9 cellular contexts compared by ENCODE assay signal in the genomic region with DNA sequence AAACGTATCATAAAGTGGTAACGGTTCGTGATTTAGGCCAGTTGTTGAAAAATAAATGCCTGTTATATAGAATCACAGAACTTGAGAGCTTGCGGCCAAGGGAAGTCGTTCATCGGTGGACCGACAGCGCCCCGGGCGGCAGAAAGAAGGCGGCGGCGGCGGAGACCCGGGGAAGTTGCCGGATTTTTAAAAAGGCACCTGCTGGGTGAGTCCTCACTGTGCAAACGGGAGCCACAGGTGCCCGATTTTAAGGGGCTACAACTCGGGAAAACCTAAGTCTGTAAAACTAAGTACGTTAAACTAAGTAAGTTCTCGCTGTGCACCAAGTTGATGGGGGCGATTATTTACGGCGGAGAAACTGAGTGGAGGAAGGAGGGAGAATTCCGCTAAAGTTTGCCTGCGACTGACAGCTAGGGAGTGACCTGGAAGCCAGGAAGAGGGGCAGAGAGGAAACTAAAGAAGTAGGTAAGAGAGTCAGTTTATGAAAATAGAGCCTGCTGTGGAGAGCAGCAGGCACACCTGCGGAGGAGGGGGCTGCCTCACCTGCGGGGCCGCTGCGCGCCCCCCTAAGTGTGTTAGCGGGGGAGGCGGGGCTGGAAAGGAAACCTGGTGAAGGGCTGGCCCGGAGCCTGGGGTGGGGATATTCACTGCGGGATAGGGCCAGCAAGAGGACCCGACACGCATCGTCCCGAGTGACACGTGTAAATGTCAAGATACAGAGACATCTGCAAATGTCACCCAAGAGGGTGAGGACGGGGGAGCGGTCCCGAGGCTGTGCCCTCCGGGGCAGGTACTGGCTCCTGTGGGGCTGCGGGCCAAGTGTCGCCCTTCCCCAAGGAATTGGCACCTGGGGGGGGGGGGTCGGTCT. TPM values are rescaled to one million over a fixed set of nuclear protein-coding genes. Genes with fewer than 3 reads are reported as not detected.
A peak's percentile ranks its signal among the peaks of the same experiment; 100 is the strongest.
DNase-seq lines count a peak whose midpoint lies in the region; ATAC-seq, FAIRE-seq and TF ChIP-seq lines count a peak whose summit lies in the region.
"Had no signal": no experiment of that assay in that cellular context is flagged by ENCODE, and none has a peak within 500 bp of the region (broad histone marks: within the 10 kb centered on the region; RNA-seq: fewer than 3 reads in every experiment).

No MANE protein-coding gene starts in this region.

- DNase-seq in NCI-H1092 treated with DMSO at 0.1 percent for 48 hours (lab: John Stamatoyannopoulos, UW) = peak; percentile 34
- DNase-seq in NCI-H1092 (lab: John Stamatoyannopoulos, UW) = no peak
- peak; percentile 20 to 68 (median 64) for DNase-seq in Peyer's patch
- peak; percentile 16 to 39 (median 24) for DNase-seq in K562 (ENCODE audit: extremely low read depth in 1 of 4, low spot score in 3 of 4)
- DNase-seq in sciatic nerve (ENCODE audit: low spot score) = peak; percentile 77

- no peak for FAIRE-seq in K562 (lab: Jason Lieb, UNC)

- ATAC-seq in K562 = peak; percentile 77
- peak; percentile 70 for ATAC-seq in sciatic nerve
- ATAC-seq in HG03196 (IDR thresholded peaks at IDR 0.05; ENCODE audit: unreplicated experiment) = no peak
- no peak for ATAC-seq in HG03460 (IDR thresholded peaks at IDR 0.05; ENCODE audit: unreplicated experiment)

- H3K4me1 ChIP-seq in Peyer's patch (peaks cover 0 to 17% (median 0%) of the 10 kb centered on the region in 4 donors), K562 (replicated peaks in 1 of 2; ENCODE audit: control insufficient read depth in 2 of 2, insufficient read depth in 2 of 2, low read length in 2 of 2) (no peaks in the 10 kb centered on the region)
- H3K4me1 ChIP-seq: BLaER1 had no signal

- no peaks in the 10 kb centered on the region for H3K36me3 ChIP-seq in Peyer's patch
- H3K36me3 ChIP-seq in K562 (ENCODE audit: control insufficient read depth, insufficient read depth, low read length) = no peaks in the 10 kb centered on the region
- H3K36me3 ChIP-seq: BLaER1 had no signal

- peak overlapping the region; percentile 17 to 51 (median 39) for H3K4me3 ChIP-seq in Peyer's patch
- no peak overlapping the region for H3K4me3 ChIP-seq in K562
- H3K4me3 ChIP-seq in iPS-11a (ENCODE audit: low read depth, low read length) = peak overlapping the region; percentile 54
- H3K4me3 ChIP-seq: BLaER1 had no signal

- H3K4me2 ChIP-seq in K562 (ENCODE audit: insufficient read depth, low read length) = no peak overlapping the region
- H3K4me2 ChIP-seq: BLaER1 had no signal

- TF ChIP-seq POLR2A in Peyer's patch (IDR thresholded peaks at IDR 0.05) (no peak), K562 (conservative IDR thresholded peaks at IDR 0.05) (no peak)

- no peaks in the 10 kb centered on the region for H4K20me1 ChIP-seq in K562 (replicated peaks; ENCODE audit: control insufficient read depth, insufficient read depth, low read length)
- H4K20me1 ChIP-seq: BLaER1 had no signal

- in situ Hi-C loops in K562 (cut with MboI) = no loop called here

- CTCF ChIA-PET in K562 (lab: Yijun Ruan, JAX; ENCODE audit: low intra/inter-chr PET ratio) = no interaction called here

- H3K9me1 ChIP-seq in K562 (ENCODE audit: control insufficient read depth, insufficient read depth, low read length) = no peaks in the 10 kb centered on the region

- H3K27ac ChIP-seq in Peyer's patch (no peak overlapping the region), K562 (ENCODE audit: extremely low read depth, low read depth, low read length) (no peak overlapping the region)
- H3K27ac ChIP-seq: BLaER1 had no signal

- BruUV-seq in K562 (replicated peaks; lab: Mats Ljungman, UMichigan) = no TSS peak

- no peak for TF ChIP-seq EP300 in K562 (IDR thresholded peaks at IDR 0.05; ENCODE audit: low read length)

- intact Hi-C loops in K562 (cut with micrococcal nuclease) (loop anchor here (2.0 to 10.0 kb wide), 3 partner anchors 226 to 522 kb away; no protein-coding TSS in a partner anchor), sciatic nerve (cut with DNase I) (no loop called here)

- no peaks in the 10 kb centered on the region for H3K79me2 ChIP-seq in K562 (ENCODE audit: control insufficient read depth, insufficient read depth, low read length)

- H2AFZ ChIP-seq in K562 (ENCODE audit: low read depth, low read length) = no peak overlapping the region

- TF ChIP-seq RAD21 in K562 (CRISPR knock-in tag; conservative IDR thresholded peaks at IDR 0.05 in 1 of 2, IDR thresholded peaks at IDR 0.05 in 1 of 2) = peak; percentile 27 to 46

- TF ChIP-seq CTCF in Peyer's patch (IDR thresholded peaks at IDR 0.05) (peak in 4 of 6 experiments; percentile 31 to 65 (median 55)), K562 (IDR thresholded peaks at IDR 0.05 in 2 of 3, conservative IDR thresholded peaks at IDR 0.05 in 1 of 3; ENCODE audit: insufficient read depth in 2 of 3, low read depth in 1 of 3, low read length in 3 of 3) (peak; percentile 43 to 59 (median 54))

- H3K9me3 ChIP-seq in Peyer's patch (peaks cover 0 to 4% (median 0%) of the 10 kb centered on the region in 4 donors), K562 (replicated peaks; ENCODE audit: control insufficient read depth, insufficient read depth, low read depth, low read length) (no peaks in the 10 kb centered on the region)

- POLR2A ChIA-PET in K562 (lab: Yijun Ruan, JAX) = no interaction called here

- H3K9ac ChIP-seq in K562 (ENCODE audit: insufficient read depth in 1 of 2, low read depth in 2 of 2, low read length in 2 of 2) = no peak overlapping the region
- H3K9ac ChIP-seq: BLaER1 had no signal

- H3K27me3 ChIP-seq in Peyer's patch (no peaks in the 10 kb centered on the region), K562 (ENCODE audit: control insufficient read depth in 2 of 2, insufficient read depth in 2 of 2, low read length in 2 of 2) (no peaks in the 10 kb centered on the region)

- 19% methylated on average over 39 of the region's 47 CpGs for WGBS in K562 (ENCODE audit: insufficient coverage, low coverage, missing lambda C conversion rate)

TF ChIP-seq in K562, 482 proteins besides CTCF, POLR2A, EP300 and RAD21 (continues in another document):
- TF ChIP-seq RBM14 (IDR thresholded peaks at IDR 0.05; ENCODE audit: borderline replicate concordance, insufficient read depth, low read depth, low read length) (no peak), ZNF316 (IDR thresholded peaks at IDR 0.05) (no peak), EWSR1 (IDR thresholded peaks at IDR 0.05; ENCODE audit: borderline replicate concordance, low read depth, partially characterized antibody) (no peak), U2AF2 (optimal IDR thresholded peaks at IDR 0.05; ENCODE audit: low read depth, low read length) (no peak), ZNF197 (CRISPR knock-in tag; IDR thresholded peaks at IDR 0.05; ENCODE audit: low read depth) (no peak), LCOR (CRISPR knock-in tag; IDR thresholded peaks at IDR 0.05) (no peak), SIRT6 (IDR thresholded peaks at IDR 0.05; ENCODE audit: low read depth, low read length) (no peak), SOX6 (IDR thresholded peaks at IDR 0.05) (no peak), BDP1 (IDR thresholded peaks at IDR 0.05; ENCODE audit: insufficient read depth, insufficient read length) (no peak), KDM5B (IDR thresholded peaks at IDR 0.05; ENCODE audit: insufficient replicate concordance, low read depth, low read length) (no peak), ZBTB17 (CRISPR knock-in tag; IDR thresholded peaks at IDR 0.05) (no peak), ZNF589 (CRISPR knock-in tag; IDR thresholded peaks at IDR 0.05; ENCODE audit: low read depth) (no peak)
- TF ChIP-seq, protein P1, sequence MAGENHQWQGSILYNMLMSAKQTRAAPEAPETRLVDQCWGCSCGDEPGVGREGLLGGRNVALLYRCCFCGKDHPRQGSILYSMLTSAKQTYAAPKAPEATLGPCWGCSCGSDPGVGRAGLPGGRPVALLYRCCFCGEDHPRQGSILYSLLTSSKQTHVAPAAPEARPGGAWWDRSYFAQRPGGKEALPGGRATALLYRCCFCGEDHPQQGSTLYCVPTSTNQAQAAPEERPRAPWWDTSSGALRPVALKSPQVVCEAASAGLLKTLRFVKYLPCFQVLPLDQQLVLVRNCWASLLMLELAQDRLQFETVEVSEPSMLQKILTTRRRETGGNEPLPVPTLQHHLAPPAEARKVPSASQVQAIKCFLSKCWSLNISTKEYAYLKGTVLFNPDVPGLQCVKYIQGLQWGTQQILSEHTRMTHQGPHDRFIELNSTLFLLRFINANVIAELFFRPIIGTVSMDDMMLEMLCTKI (IDR thresholded peaks at IDR 0.05; ENCODE audit: partially characterized antibody) = no peak
- TF ChIP-seq, protein P2, sequence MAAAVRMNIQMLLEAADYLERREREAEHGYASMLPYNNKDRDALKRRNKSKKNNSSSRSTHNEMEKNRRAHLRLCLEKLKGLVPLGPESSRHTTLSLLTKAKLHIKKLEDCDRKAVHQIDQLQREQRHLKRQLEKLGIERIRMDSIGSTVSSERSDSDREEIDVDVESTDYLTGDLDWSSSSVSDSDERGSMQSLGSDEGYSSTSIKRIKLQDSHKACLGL (CRISPR knock-in tag; IDR thresholded peaks at IDR 0.05; ENCODE audit: borderline replicate concordance, poor library complexity, severe bottlenecking) = no peak

RNA-seq across cellular contexts. Expression of a gene that starts 1.0 kb away (rescaled TPM):
- 1 to 10 TPM in 2 of 4 donors, under 1 TPM in 2; 0.13 to 2.5 (median 0.66) TPM for total RNA-seq in Peyer's patch
- not detected in 2 replicates for total RNA-seq in K562 (2011; cell fraction: chromatin; rRNA removed; ENCODE audit: low replicate concordance)
- total RNA-seq in K562 (2011; cell fraction: nucleolus; rRNA removed) = not detected in 2 replicates
- not detected in 2 replicates for total RNA-seq in K562 (2011; cell fraction: nucleoplasm; rRNA removed)
- not detected in 2 replicates for total RNA-seq in K562 (2014; rRNA removed)
- total RNA-seq in K562 (2014; rRNA removed; fragmentation: Illumina TruSeq; extraction: Trizol) = not detected in 2 replicates
- total RNA-seq in K562 (2015; rRNA removed; fragmentation: Illumina TruSeq; extraction: Trizol) = not detected in 2 replicates
- total RNA-seq in K562 (2021) = not detected in 2 replicates
- not detected in 2 replicates for polyA plus RNA-seq in K562 (2011; rRNA removed)
- not detected in 2 replicates for polyA plus RNA-seq in K562 (2011; cell fraction: cytosol; rRNA removed)
- not detected in 2 replicates for polyA plus RNA-seq in K562 (2011; cell fraction: nucleus; rRNA removed)
- polyA plus RNA-seq in K562 (2012) = not detected in 2 replicates
- polyA plus RNA-seq in K562 (2014; fragmentation: Illumina TruSeq; extraction: Trizol) = not detected in 2 replicates
- polyA plus RNA-seq in K562 (2014; fragmentation: Nextera tagmentation; extraction: Ambion mirVana) = not detected
- not detected in 2 replicates for polyA plus RNA-seq in K562 (2014; rRNA removed)
- not detected in 2 replicates for polyA minus RNA-seq in K562 (2011; rRNA and poly(A)+ RNA removed)
- polyA minus RNA-seq in K562 (2011; cell fraction: cytosol; rRNA and poly(A)+ RNA removed) = not detected in 2 replicates
- polyA minus RNA-seq in K562 (2011; cell fraction: nucleus; rRNA and poly(A)+ RNA removed) = not detected in 2 replicates
- total RNA-seq in sciatic nerve = 5.8 TPM

Comparison
In these comparisons a context has a peak if more than half of its experiments do, and no peak if none do; other contexts are left out.
1. ATAC-seq: peak in K562 (single experiment) and sciatic nerve (single experiment); none in HG03196 (single experiment) and HG03460 (single experiment).